In the genomic region with DNA sequence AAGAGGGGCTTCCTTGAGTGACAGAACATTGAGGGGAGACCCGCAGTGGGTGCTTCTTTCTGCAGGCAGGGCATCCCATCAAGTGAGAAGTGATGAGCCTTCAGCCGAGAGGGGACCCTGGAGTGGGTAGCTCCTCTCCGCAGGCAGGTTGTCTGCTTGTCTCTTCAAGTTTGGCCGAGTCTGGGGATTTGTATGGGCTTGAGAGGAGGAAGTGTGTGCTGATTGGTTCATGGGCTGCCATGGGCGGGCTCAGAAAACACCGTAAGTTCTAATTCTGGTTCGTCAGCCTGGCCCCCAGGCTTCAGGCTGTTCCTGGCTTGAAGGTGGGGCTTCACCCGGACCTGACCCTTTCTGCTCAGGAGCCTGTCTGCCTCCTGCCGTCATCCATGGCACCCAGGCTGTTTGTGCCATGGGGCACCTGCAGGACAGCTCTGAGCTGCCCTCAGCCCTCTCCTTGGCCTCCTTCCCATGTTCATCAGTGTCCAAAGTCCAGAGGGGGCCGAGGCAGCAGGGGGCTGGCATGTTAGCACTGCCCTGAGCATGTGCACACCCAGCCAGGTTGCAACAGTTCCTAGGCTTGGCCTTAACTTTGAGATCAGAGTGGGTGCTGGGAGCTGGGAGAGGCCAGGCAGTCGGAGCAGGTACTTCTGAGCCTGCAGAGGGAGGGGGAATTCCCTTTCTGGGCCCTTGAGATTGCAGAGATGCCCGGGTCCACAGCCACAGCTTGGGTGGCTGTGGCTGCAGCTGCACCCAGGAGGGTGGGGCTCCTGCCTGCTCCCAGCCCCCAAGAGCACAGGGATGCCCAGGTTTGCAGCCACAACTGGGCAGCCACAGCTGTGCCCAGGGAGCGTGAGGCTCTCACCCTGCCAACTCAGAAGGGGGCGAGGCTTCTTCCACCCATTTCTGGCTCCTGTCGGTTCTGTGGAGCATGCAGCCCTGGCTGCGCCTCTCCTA, we compare ENCODE assay signal across 13 cellular contexts. TPM values are rescaled to one million over a fixed set of nuclear protein-coding genes. Genes with fewer than 3 reads are reported as not detected.
DNase-seq lines count a peak whose midpoint lies in the region; ATAC-seq and TF ChIP-seq lines count a peak whose summit lies in the region.
"Had no signal": no experiment of that assay in that cellular context is flagged by ENCODE, and none has a peak within 500 bp of the region (broad histone marks: within the 10 kb centered on the region; RNA-seq: fewer than 3 reads in every experiment).

No MANE protein-coding gene starts in this region.

- H3K36me3 ChIP-seq in GM06990 (ENCODE audit: control insufficient read depth, insufficient read depth, low read length) = peaks cover 8% of the 10 kb centered on the region
- H3K36me3 ChIP-seq: uterus had no signal

- TF ChIP-seq CTCF in GM06990 (IDR thresholded peaks at IDR 0.05; ENCODE audit: insufficient read depth, low read length, poor library complexity, severe bottlenecking) (no peak), coronary artery (IDR thresholded peaks at IDR 0.05) (no peak), omental fat pad (IDR thresholded peaks at IDR 0.05) (no peak)

- H3K4me3 ChIP-seq in GM06990 (replicated peaks; ENCODE audit: low read depth, low read length) (peak overlapping the region; percentile 55), coronary artery (no peak overlapping the region)
- H3K4me3 ChIP-seq: uterus had no signal

- H3K27me3 ChIP-seq in GM06990 (replicated peaks; ENCODE audit: control insufficient read depth, insufficient read depth, low read length) = no peaks in the 10 kb centered on the region
- H3K27me3 ChIP-seq: uterus had no signal

- intact Hi-C loops in left colon (cut with DNase I, micrococcal nuclease) = no loop called here

- H3K27ac ChIP-seq in coronary artery = no peak overlapping the region
- H3K27ac ChIP-seq: uterus had no signal

- ATAC-seq in GM19463 (IDR thresholded peaks at IDR 0.05; ENCODE audit: unreplicated experiment) (peak; percentile 89), HG03432 (IDR thresholded peaks at IDR 0.05; ENCODE audit: unreplicated experiment) (peak; percentile 91), left colon (peak; percentile 81), omental fat pad (ENCODE audit: low FRiP score) (no peak)
- ATAC-seq: HCT116, T-cell had no signal

- no peak for DNase-seq in GM06990 (ENCODE audit: extremely low read depth, insufficient read length)
- peak; percentile 25 to 52 for DNase-seq in left colon
- DNase-seq in coronary artery (ENCODE audit: low spot score) = no peak
- DNase-seq in amniotic stem cell (lab: John Stamatoyannopoulos, UW) = no peak
- DNase-seq in medulla oblongata (ENCODE audit: extremely low spot score) = no peak
- DNase-seq in omental fat pad (ENCODE audit: low spot score) = no peak
- DNase-seq: Caco-2, NCI-H1105, T-cell, uterus had no signal

RNA-seq across cellular contexts. Expression of gene DHFR, which starts 13.5 kb away (rescaled TPM):
- total RNA-seq in left colon = 10 to 100 TPM; 16.8 to 29.2 TPM
- total RNA-seq in omental fat pad = 10 to 100 TPM in 3 of 4 donors, 1 to 10 TPM in 1; 9.1 to 12.2 (median 10.2) TPM

RNA-seq across cellular contexts. Expression of gene MSH3, which starts 13.8 kb away (rescaled TPM):
- total RNA-seq in left colon (10 to 100 TPM; 16.2 to 18.6 TPM), omental fat pad (10 to 100 TPM in 3 of 4 donors, 1 to 10 TPM in 1; 10.0 to 16.8 (median 13.1) TPM)

Comparison
In these comparisons a context has a peak if more than half of its experiments do, and no peak if none do; other contexts are left out.
1. DNase-seq: peak in left colon (2 of 2); none in GM06990 (single experiment), coronary artery (single experiment), amniotic stem cell (single experiment), medulla oblongata (single experiment) and omental fat pad (single experiment).